In the genomic region with DNA sequence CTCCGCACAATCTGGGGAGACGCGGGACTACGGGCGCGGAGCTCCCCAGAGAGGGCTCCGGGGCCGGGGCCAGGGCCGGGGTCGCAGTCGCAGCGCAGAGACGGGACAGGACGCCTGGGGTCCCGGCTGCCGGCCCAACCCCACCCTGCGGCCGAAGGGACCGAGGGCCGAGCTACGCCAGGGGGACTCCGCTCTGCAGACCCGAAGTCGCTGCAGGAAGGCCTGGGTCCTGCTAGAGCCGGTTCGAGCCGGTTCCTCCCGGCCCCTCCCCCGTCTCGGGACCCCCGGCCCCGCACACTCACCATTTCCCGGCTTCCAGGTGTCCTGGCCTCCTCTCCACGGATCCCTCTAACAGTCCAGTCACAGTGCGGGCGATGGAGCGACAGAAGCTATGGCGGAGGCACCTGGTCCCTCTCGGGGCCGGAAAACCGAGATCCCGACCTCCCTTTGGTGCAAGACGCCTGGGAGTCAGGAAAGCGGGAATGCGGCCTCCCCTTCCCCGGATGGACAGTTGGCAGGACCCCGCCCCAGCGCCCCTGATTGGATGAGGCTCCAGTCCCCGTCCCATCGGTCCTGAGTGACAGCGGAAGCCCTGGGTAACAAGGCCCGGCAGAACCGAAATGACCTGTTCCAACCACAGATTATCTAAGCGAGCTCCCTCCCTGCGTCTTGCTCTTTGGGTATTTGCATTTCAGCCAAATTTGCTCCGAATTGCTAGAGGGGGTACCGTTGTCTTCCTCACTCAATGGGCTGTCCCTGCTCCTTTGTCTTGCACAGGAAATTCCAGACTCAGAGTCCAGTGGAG, we compare ENCODE assay signal across 1 cellular context.
TF ChIP-seq lines count a peak whose summit lies in the region.

TSS of gene ZNF625 (minus strand) at position 481 of the 805 bp plus-strand sequence. CDS start at position 305, 176 bp downstream.

TF ChIP-seq in HEK293, 187 proteins besides CTCF, POLR2A, EP300 and RAD21 (continued from another document and continues in another):
- TF ChIP-seq ZNF18 (tag by site-specific recombination; IDR thresholded peaks at IDR 0.05): no peak
- TF ChIP-seq ZNF747 (tag by site-specific recombination; IDR thresholded peaks at IDR 0.05): no peak
- no peak for TF ChIP-seq ZBTB21 (tag by site-specific recombination; IDR thresholded peaks at IDR 0.05)
- TF ChIP-seq ZBTB26 (tag by site-specific recombination; optimal IDR thresholded peaks at IDR 0.05): peak; percentile 34
- peak; percentile 28; the same call in 1 of the 2 replicates for TF ChIP-seq ZSCAN30 (tag by site-specific recombination; IDR thresholded peaks at IDR 0.05)
- TF ChIP-seq ZNF473 (tag by site-specific recombination; IDR thresholded peaks at IDR 0.05): no peak
- peak; percentile 68; the same call in 1 of the 2 replicates for TF ChIP-seq GLI4 (tag by site-specific recombination; IDR thresholded peaks at IDR 0.05)
- TF ChIP-seq ZNF707 (tag by site-specific recombination; IDR thresholded peaks at IDR 0.05): no peak
- no peak for TF ChIP-seq ZNF776 (tag by site-specific recombination; IDR thresholded peaks at IDR 0.05; ENCODE audit: borderline replicate concordance)
- no peak for TF ChIP-seq ZBTB10 (tag by site-specific recombination; IDR thresholded peaks at IDR 0.05)
- no peak for TF ChIP-seq ZNF670 (tag by site-specific recombination; IDR thresholded peaks at IDR 0.05; ENCODE audit: low read depth)
- TF ChIP-seq ZNF510 (tag by site-specific recombination; IDR thresholded peaks at IDR 0.05; ENCODE audit: insufficient replicate concordance): no peak
- TF ChIP-seq ZNF239 (tag by site-specific recombination; IDR thresholded peaks at IDR 0.05): no peak
- no peak for TF ChIP-seq ZNF843 (tag by site-specific recombination; IDR thresholded peaks at IDR 0.05)
- peak; percentile 60 for TF ChIP-seq ZNF518A (tag by site-specific recombination; conservative IDR thresholded peaks at IDR 0.05; ENCODE audit: low read depth)
- TF ChIP-seq SCRT2 (tag by site-specific recombination; IDR thresholded peaks at IDR 0.05): peak; percentile 62
- 0 out of 2 replicates have a peak, but pooled peaks have one; percentile 26 for TF ChIP-seq ZNF660 (tag by site-specific recombination; IDR thresholded peaks at IDR 0.05)
- TF ChIP-seq, protein P1, sequence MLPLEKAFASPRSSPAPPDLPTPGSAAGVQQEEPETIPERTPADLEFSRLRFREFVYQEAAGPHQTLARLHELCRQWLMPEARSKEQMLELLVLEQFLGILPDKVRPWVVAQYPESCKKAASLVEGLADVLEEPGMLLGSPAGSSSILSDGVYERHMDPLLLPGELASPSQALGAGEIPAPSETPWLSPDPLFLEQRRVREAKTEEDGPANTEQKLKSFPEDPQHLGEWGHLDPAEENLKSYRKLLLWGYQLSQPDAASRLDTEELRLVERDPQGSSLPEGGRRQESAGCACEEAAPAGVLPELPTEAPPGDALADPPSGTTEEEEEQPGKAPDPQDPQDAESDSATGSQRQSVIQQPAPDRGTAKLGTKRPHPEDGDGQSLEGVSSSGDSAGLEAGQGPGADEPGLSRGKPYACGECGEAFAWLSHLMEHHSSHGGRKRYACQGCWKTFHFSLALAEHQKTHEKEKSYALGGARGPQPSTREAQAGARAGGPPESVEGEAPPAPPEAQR (tag by site-specific recombination; IDR thresholded peaks at IDR 0.05): no peak
- peak; percentile 61; the same call in 1 of the 2 replicates for TF ChIP-seq ZNF501 (tag by site-specific recombination; IDR thresholded peaks at IDR 0.05)
- TF ChIP-seq ZNF664 (tag by site-specific recombination; IDR thresholded peaks at IDR 0.05): no peak
- no peak for TF ChIP-seq ZIC2 (tag by site-specific recombination; IDR thresholded peaks at IDR 0.05)
- TF ChIP-seq KLF9 (tag by site-specific recombination; IDR thresholded peaks at IDR 0.05; ENCODE audit: low read depth): peak; percentile 65
- no peak for TF ChIP-seq ZNF292 (tag by site-specific recombination; IDR thresholded peaks at IDR 0.05; ENCODE audit: borderline replicate concordance, low read depth)
- TF ChIP-seq, protein P2, sequence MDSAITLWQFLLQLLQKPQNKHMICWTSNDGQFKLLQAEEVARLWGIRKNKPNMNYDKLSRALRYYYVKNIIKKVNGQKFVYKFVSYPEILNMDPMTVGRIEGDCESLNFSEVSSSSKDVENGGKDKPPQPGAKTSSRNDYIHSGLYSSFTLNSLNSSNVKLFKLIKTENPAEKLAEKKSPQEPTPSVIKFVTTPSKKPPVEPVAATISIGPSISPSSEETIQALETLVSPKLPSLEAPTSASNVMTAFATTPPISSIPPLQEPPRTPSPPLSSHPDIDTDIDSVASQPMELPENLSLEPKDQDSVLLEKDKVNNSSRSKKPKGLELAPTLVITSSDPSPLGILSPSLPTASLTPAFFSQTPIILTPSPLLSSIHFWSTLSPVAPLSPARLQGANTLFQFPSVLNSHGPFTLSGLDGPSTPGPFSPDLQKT (IDR thresholded peaks at IDR 0.05; ENCODE audit: borderline replicate concordance, low read depth, low read length): no peak
- TF ChIP-seq ZNF311 (tag by site-specific recombination; IDR thresholded peaks at IDR 0.05; ENCODE audit: borderline replicate concordance): no peak
- TF ChIP-seq SP7 (tag by site-specific recombination; IDR thresholded peaks at IDR 0.05): peak; percentile 68
- no peak for TF ChIP-seq GLIS1 (tag by site-specific recombination; IDR thresholded peaks at IDR 0.05)
- TF ChIP-seq ZBTB20 (tag by site-specific recombination; IDR thresholded peaks at IDR 0.05): peak; percentile 77
- TF ChIP-seq MZF1 (tag by site-specific recombination; IDR thresholded peaks at IDR 0.05; ENCODE audit: borderline replicate concordance): 0 out of 2 replicates have a peak, but pooled peaks have one; percentile 36
- TF ChIP-seq ZNF623 (tag by site-specific recombination; IDR thresholded peaks at IDR 0.05): no peak
- TF ChIP-seq ZNF391 (tag by site-specific recombination; IDR thresholded peaks at IDR 0.05; ENCODE audit: borderline replicate concordance, low read depth): no peak
- TF ChIP-seq ZNF175 (tag by site-specific recombination; IDR thresholded peaks at IDR 0.05): no peak
- TF ChIP-seq ZNF335 (tag by site-specific recombination; conservative IDR thresholded peaks at IDR 0.05): peak; percentile 84
- TF ChIP-seq YY2 (tag by site-specific recombination; IDR thresholded peaks at IDR 0.05): peak; percentile 64
- TF ChIP-seq ZNF112 (tag by site-specific recombination; IDR thresholded peaks at IDR 0.05): no peak
- TF ChIP-seq PRDM1 (tag by site-specific recombination; IDR thresholded peaks at IDR 0.05): no peak
- no peak for TF ChIP-seq SETDB1 (IDR thresholded peaks at IDR 0.05; ENCODE audit: insufficient read length, low read length)
- TF ChIP-seq ZNF146 (tag by site-specific recombination; IDR thresholded peaks at IDR 0.05): no peak
- no peak for TF ChIP-seq ZNF791 (tag by site-specific recombination; IDR thresholded peaks at IDR 0.05)
- peak; percentile 85 for TF ChIP-seq ZNF600 (tag by site-specific recombination; IDR thresholded peaks at IDR 0.05)
- no peak for TF ChIP-seq ZNF548 (tag by site-specific recombination; IDR thresholded peaks at IDR 0.05)
- TF ChIP-seq, protein P3, sequence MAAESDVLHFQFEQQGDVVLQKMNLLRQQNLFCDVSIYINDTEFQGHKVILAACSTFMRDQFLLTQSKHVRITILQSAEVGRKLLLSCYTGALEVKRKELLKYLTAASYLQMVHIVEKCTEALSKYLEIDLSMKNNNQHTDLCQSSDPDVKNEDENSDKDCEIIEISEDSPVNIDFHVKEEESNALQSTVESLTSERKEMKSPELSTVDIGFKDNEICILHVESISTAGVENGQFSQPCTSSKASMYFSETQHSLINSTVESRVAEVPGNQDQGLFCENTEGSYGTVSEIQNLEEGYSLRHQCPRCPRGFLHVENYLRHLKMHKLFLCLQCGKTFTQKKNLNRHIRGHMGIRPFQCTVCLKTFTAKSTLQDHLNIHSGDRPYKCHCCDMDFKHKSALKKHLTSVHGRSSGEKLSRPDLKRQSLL (tag by site-specific recombination; IDR thresholded peaks at IDR 0.05): peak; percentile 62; the same call in 1 of the 2 replicates
- TF ChIP-seq TCF7L2 (IDR thresholded peaks at IDR 0.05; ENCODE audit: borderline replicate concordance, low read depth, low read length): no peak
